In genomic region chr1:200302192-200302892, GRCh38 we compare ENCODE assay signal across 8 cellular contexts.
DNase-seq lines count a peak whose midpoint lies in the region; ATAC-seq, FAIRE-seq and TF ChIP-seq lines count a peak whose summit lies in the region.

No MANE protein-coding gene starts in this region.

- no peaks in the 10 kb centered on the region for H3K36me3 Mint-ChIP-seq in T-cell

- H3K4me3 ChIP-seq in BE2C (ENCODE audit: low read depth, low read length) (peak overlapping the region; percentile 55), gastrocnemius medialis (peak overlapping the region; percentile 46 to 62 (median 56))

- peak overlapping the region; percentile 87 to 92 (median 90) for H3K4me3 Mint-ChIP-seq in T-cell

- no peaks in the 10 kb centered on the region for H3K9me3 Mint-ChIP-seq in T-cell

- H3K4me1 ChIP-seq in BE2C: no peaks in the 10 kb centered on the region
- peaks cover 0 to 4% of the 10 kb centered on the region in 2 donors for H3K4me1 ChIP-seq in gastrocnemius medialis

- H3K4me1 Mint-ChIP-seq in T-cell: peaks cover 14 to 31% (median 21%) of the 10 kb centered on the region in 3 donors

- no peak for FAIRE-seq in RCC 7860 (lab: Jason Lieb, UNC)

- in situ Hi-C loops in gastrocnemius medialis (cut with MboI; ENCODE audit: low sequenced_read_pairs in 4 of 4): loop anchor here in 2 of 4 donors (25.0 kb wide), 2 partner anchors 185 to 615 kb away; no protein-coding TSS in a partner anchor

- peaks cover 62% of the 10 kb centered on the region for H3K27me3 ChIP-seq in BE2C
- peaks cover 5 to 17% (median 15%) of the 10 kb centered on the region in 3 donors for H3K27me3 ChIP-seq in gastrocnemius medialis

- H3K36me3 ChIP-seq in BE2C (no peaks in the 10 kb centered on the region), gastrocnemius medialis (no peaks in the 10 kb centered on the region)

- POLR2A ChIA-PET in T-cell (lab: Charles Lee): interaction anchor here in 1 of 2 donors (0.6 to 0.7 kb wide), 2 partner anchors 114 to 1519 kb away, joined by 3 to 16 read pairs; no protein-coding TSS in a partner anchor

- H3K27ac Mint-ChIP-seq in T-cell: peak overlapping the region; percentile 85 to 91

- no peak for TF ChIP-seq POLR2A in gastrocnemius medialis (IDR thresholded peaks at IDR 0.05)

- CTCF ChIA-PET in T-cell (lab: Charles Lee): interaction anchor here (0.6 to 1.7 kb wide), 6 partner anchors 22 to 618 kb away, joined by 3 to 6 read pairs (median 4); no protein-coding TSS in a partner anchor

- ATAC-seq in GM19043 (IDR thresholded peaks at IDR 0.05; ENCODE audit: low read depth, unreplicated experiment) (peak; percentile 57), HG03378 (IDR thresholded peaks at IDR 0.05; ENCODE audit: unreplicated experiment) (peak; percentile 57), T-cell (replicated peaks in 1 of 4) (peak; percentile 92 to 97 (median 94)), gastrocnemius medialis (no peak)

- DNase-seq in BE2C (no peak), T-cell (peak; percentile 46 to 82 (median 64)), amygdala (lab: John Stamatoyannopoulos, UW) (peak in 34 of 56 donors; percentile 3 to 75 (median 38)), hypothalamus (lab: John Stamatoyannopoulos, UW) (peak in 29 of 51 donors; percentile 12 to 87 (median 40)), gastrocnemius medialis (no peak), RCC 7860 (ENCODE audit: low spot score) (no peak)

- intact Hi-C loops in gastrocnemius medialis (cut with DNase I; ENCODE audit: low total_unique reads): loop anchor here (10.0 kb wide), 2 partner anchors 182 to 268 kb away; no protein-coding TSS in a partner anchor

- peaks cover 0 to 5% of the 10 kb centered on the region in 2 donors for H3K27me3 Mint-ChIP-seq in T-cell

- TF ChIP-seq CTCF in BE2C (IDR thresholded peaks at IDR 0.05; ENCODE audit: low read depth, low read length) (no peak), gastrocnemius medialis (IDR thresholded peaks at IDR 0.05 in 4 of 5, conservative IDR thresholded peaks at IDR 0.05 in 1 of 5) (no peak)

- H3K27ac ChIP-seq in gastrocnemius medialis: no peak overlapping the region

- H3K9me3 ChIP-seq in BE2C (no peaks in the 10 kb centered on the region), gastrocnemius medialis (no peaks in the 10 kb centered on the region)

Comparison
In these comparisons a context has a peak if more than half of its experiments do, and no peak if none do; other contexts are left out.
1. DNase-seq: peak in T-cell (34 of 34), amygdala (34 of 56) and hypothalamus (29 of 51); none in BE2C (single experiment), gastrocnemius medialis (0 of 2) and RCC 7860 (single experiment).
2. ATAC-seq: peak in GM19043 (single experiment), HG03378 (single experiment) and T-cell (4 of 4); none in gastrocnemius medialis (0 of 2).